32 cellular contexts compared by ENCODE assay signal in genomic region chr7:69754476-69754875, GRCh38.
"Had no signal": no experiment of that assay in that cellular context is flagged by ENCODE, and none has a peak within 500 bp of the region (broad histone marks: within the 10 kb centered on the region; RNA-seq: fewer than 3 reads in every experiment).

No MANE protein-coding gene starts in this region.

- H3K4me1 ChIP-seq: pancreas, prostate gland, tibial artery had no signal

- H3K4me3 ChIP-seq: coronary artery, dorsolateral prefrontal cortex, gastrocnemius medialis, hepatocyte, pancreas, prostate gland, sigmoid colon, tibial artery had no signal

- H2AFZ ChIP-seq: hepatocyte had no signal

- H3K27me3 Mint-ChIP-seq: activated CD4-positive, alpha-beta memory T cell treated with anti-CD3 and anti-CD28 coated beads, Interleukin-2, amount 10 ng/mL, durations not matched to agents 7 days and 5 days; activated CD4-positive, alpha-beta T cell treated with anti-CD3 and anti-CD28 coated beads, Interleukin-2, amount 10 ng/mL, durations not matched to agents 7 days and 5 days; activated naive CD4-positive, alpha-beta T cell treated with anti-CD3 and anti-CD28 coated beads, Interleukin-2, amount 10 ng/mL, durations not matched to agents 7 days and 5 days; activated T-cell treated with anti-CD3 and anti-CD28 coated beads, Interleukin-2, amount 50 U/mL, for 24 hours; stimulated activated naive CD8-positive, alpha-beta T cell treated with anti-CD3 and anti-CD28 coated beads, Interleukin-15, amount 100 ng/mL, for 72 hours; T-helper 17 cell had no signal

- H3K4me1 Mint-ChIP-seq: activated CD4-positive, alpha-beta memory T cell treated with anti-CD3 and anti-CD28 coated beads, Interleukin-2, amount 10 ng/mL, durations not matched to agents 7 days and 5 days; activated CD4-positive, alpha-beta T cell treated with anti-CD3 and anti-CD28 coated beads, Interleukin-2, amount 10 ng/mL, durations not matched to agents 7 days and 5 days; activated naive CD4-positive, alpha-beta T cell treated with anti-CD3 and anti-CD28 coated beads, Interleukin-2, amount 10 ng/mL, durations not matched to agents 7 days and 5 days; stimulated activated naive CD8-positive, alpha-beta T cell treated with anti-CD3 and anti-CD28 coated beads, Interleukin-15, amount 100 ng/mL, for 72 hours; T-helper 17 cell had no signal

- ATAC-seq: gastrocnemius medialis; left cardiac atrium; left ventricle myocardium superior; pancreas; stimulated activated naive CD8-positive, alpha-beta T cell treated with anti-CD3 and anti-CD28 coated beads, Interleukin-15, amount 100 ng/mL, for 72 hours; T-helper 17 cell had no signal

- H3K9me3 ChIP-seq: gastrocnemius medialis, pancreas, prostate gland, sigmoid colon, tibial artery had no signal

- H3K9me3 Mint-ChIP-seq: activated CD4-positive, alpha-beta memory T cell treated with anti-CD3 and anti-CD28 coated beads, Interleukin-2, amount 10 ng/mL, durations not matched to agents 7 days and 5 days; activated CD4-positive, alpha-beta T cell treated with anti-CD3 and anti-CD28 coated beads, Interleukin-2, amount 10 ng/mL, durations not matched to agents 7 days and 5 days; activated naive CD4-positive, alpha-beta T cell treated with anti-CD3 and anti-CD28 coated beads, Interleukin-2, amount 10 ng/mL, durations not matched to agents 7 days and 5 days; activated T-cell treated with anti-CD3 and anti-CD28 coated beads, Interleukin-2, amount 50 U/mL, for 24 hours; nephron progenitor cell; stimulated activated effector memory CD8-positive, alpha-beta T cell treated with anti-CD3 and anti-CD28 coated beads, Interleukin-12 subunit alpha, Interleukin-12 subunit beta, amount 100 ng/mL, for 72 hours; stimulated activated naive CD8-positive, alpha-beta T cell treated with anti-CD3 and anti-CD28 coated beads, Interleukin-15, amount 100 ng/mL, for 72 hours had no signal

- H3K36me3 ChIP-seq: brain microvascular endothelial cell, gastrocnemius medialis, pancreas, prostate gland, sigmoid colon, tibial artery, WERI-Rb-1 had no signal

- DNase-seq: activated CD4-positive, alpha-beta memory T cell treated with anti-CD3 and anti-CD28 coated beads, Interleukin-2, amount 10 ng/mL, durations not matched to agents 7 days and 5 days; activated CD4-positive, alpha-beta T cell treated with anti-CD3 and anti-CD28 coated beads, Interleukin-2, amount 10 ng/mL, durations not matched to agents 7 days and 5 days; activated CD4-positive, CD25-positive, alpha-beta regulatory T cell treated with anti-CD3 and anti-CD28 coated beads, Interleukin-2, amount 50 U/mL, for 72 hours; activated CD8-positive, alpha-beta memory T cell treated with anti-CD3 and anti-CD28 coated beads, Interleukin-2, amount 50 U/mL, for 48 hours; activated gamma-delta T cell; activated naive CD4-positive, alpha-beta T cell treated with anti-CD3 and anti-CD28 coated beads, Interleukin-2, amount 10 ng/mL, durations not matched to agents 7 days and 5 days; activated T-cell treated with anti-CD3 and anti-CD28 coated beads, Interleukin-2, amount 50 U/mL, for 24 hours; amniotic stem cell; brain microvascular endothelial cell; dorsolateral prefrontal cortex; effector memory CD4-positive, alpha-beta T cell; erythroblast; gastrocnemius medialis; islet precursor cell; left cardiac atrium; left ventricle myocardium superior; nephron progenitor cell; nucleus accumbens; pancreas; sigmoid colon; small intestine; stimulated activated CD4-positive, alpha-beta T cell treated with anti-CD3 and anti-CD28 coated beads, Interleukin-4, amount 100 ng/mL, for 24 hours; stimulated activated naive CD8-positive, alpha-beta T cell treated with anti-CD3 and anti-CD28 coated beads, Interleukin-15, amount 100 ng/mL, for 72 hours; substantia nigra; T-helper 17 cell; T1000; tibial artery; WERI-Rb-1 had no signal

- H3K36me3 Mint-ChIP-seq: activated naive CD4-positive, alpha-beta T cell treated with anti-CD3 and anti-CD28 coated beads, Interleukin-2, amount 10 ng/mL, durations not matched to agents 7 days and 5 days; stimulated activated effector memory CD8-positive, alpha-beta T cell treated with anti-CD3 and anti-CD28 coated beads, Interleukin-12 subunit alpha, Interleukin-12 subunit beta, amount 100 ng/mL, for 72 hours had no signal

- H3K27me3 ChIP-seq: brain microvascular endothelial cell, dorsolateral prefrontal cortex, gastrocnemius medialis, hepatocyte, pancreas, sigmoid colon, tibial artery had no signal

- H3K27ac ChIP-seq: brain microvascular endothelial cell, coronary artery, dorsolateral prefrontal cortex, gastrocnemius medialis, hepatocyte, pancreas, prostate gland, sigmoid colon, tibial artery, WERI-Rb-1 had no signal

- H3K4me3 Mint-ChIP-seq: activated CD4-positive, alpha-beta memory T cell treated with anti-CD3 and anti-CD28 coated beads, Interleukin-2, amount 10 ng/mL, durations not matched to agents 7 days and 5 days; activated CD4-positive, alpha-beta T cell treated with anti-CD3 and anti-CD28 coated beads, Interleukin-2, amount 10 ng/mL, durations not matched to agents 7 days and 5 days; activated naive CD4-positive, alpha-beta T cell treated with anti-CD3 and anti-CD28 coated beads, Interleukin-2, amount 10 ng/mL, durations not matched to agents 7 days and 5 days; activated T-cell treated with anti-CD3 and anti-CD28 coated beads, Interleukin-2, amount 50 U/mL, for 24 hours; nephron progenitor cell; stimulated activated effector memory CD8-positive, alpha-beta T cell treated with anti-CD3 and anti-CD28 coated beads, Interleukin-12 subunit alpha, Interleukin-12 subunit beta, amount 100 ng/mL, for 72 hours; stimulated activated naive CD8-positive, alpha-beta T cell treated with anti-CD3 and anti-CD28 coated beads, Interleukin-15, amount 100 ng/mL, for 72 hours; T-helper 17 cell had no signal

- H3K4me2 ChIP-seq: hepatocyte had no signal

- H3K27ac Mint-ChIP-seq: activated CD4-positive, alpha-beta memory T cell treated with anti-CD3 and anti-CD28 coated beads, Interleukin-2, amount 10 ng/mL, durations not matched to agents 7 days and 5 days; activated CD4-positive, alpha-beta T cell treated with anti-CD3 and anti-CD28 coated beads, Interleukin-2, amount 10 ng/mL, durations not matched to agents 7 days and 5 days; activated naive CD4-positive, alpha-beta T cell treated with anti-CD3 and anti-CD28 coated beads, Interleukin-2, amount 10 ng/mL, durations not matched to agents 7 days and 5 days; activated T-cell treated with anti-CD3 and anti-CD28 coated beads, Interleukin-2, amount 50 U/mL, for 24 hours; nephron progenitor cell; stimulated activated effector memory CD8-positive, alpha-beta T cell treated with anti-CD3 and anti-CD28 coated beads, Interleukin-12 subunit alpha, Interleukin-12 subunit beta, amount 100 ng/mL, for 72 hours; stimulated activated naive CD8-positive, alpha-beta T cell treated with anti-CD3 and anti-CD28 coated beads, Interleukin-15, amount 100 ng/mL, for 72 hours; T-helper 17 cell had no signal
